Comparison of ENCODE assay signal across 12 cellular contexts in the genomic region with DNA sequence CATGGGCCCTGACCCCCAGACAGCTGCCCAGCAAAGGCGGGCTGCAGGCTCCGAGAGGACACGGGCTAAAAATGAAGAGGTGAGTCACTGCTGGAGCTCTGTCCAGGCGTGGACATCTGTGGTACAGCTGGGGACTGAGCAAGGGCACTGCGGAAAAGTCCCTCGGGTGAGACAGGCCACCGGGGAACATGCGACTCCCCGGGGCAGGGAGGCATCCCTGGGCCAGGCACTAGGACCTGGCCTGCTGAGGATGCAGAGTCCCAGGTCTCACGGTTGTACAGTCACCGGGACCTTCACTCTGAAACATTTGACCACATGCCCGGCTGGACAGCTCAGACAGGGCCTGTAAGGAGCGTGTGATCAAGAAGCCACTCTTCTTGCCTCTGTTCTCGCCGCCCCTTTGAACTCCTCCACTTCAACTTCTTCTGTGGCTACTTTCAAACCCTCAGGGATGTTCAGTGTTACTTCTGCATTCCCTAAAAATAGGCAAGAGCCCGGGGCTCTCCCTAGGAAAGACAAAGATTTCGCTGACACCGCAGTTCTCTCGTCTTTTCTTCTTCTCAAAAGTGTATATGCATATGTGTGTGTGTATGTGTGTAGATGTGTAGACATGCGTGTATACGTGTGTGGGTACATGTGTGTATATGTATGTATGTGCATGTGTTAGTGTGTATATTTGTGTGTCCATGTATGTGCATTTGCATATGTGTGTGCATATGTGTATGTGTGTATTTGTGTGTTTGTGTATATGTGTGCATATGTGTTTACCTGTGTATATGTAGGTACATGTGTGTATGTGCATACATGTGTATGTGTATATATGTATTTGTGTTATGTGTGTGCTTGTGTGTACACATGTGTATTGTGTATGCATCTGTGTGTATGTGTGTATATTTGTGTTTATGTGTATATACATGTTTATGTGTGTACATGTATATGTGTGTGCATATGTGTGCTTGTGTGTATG. TPM values are rescaled to one million over a fixed set of nuclear protein-coding genes. Genes with fewer than 3 reads are reported as not detected.
DNase-seq lines count a peak whose midpoint lies in the region; ATAC-seq and TF ChIP-seq lines count a peak whose summit lies in the region.
"Had no signal": no experiment of that assay in that cellular context is flagged by ENCODE, and none has a peak within 500 bp of the region (broad histone marks: within the 10 kb centered on the region; RNA-seq: fewer than 3 reads in every experiment).

No MANE protein-coding gene starts in this region.

- in situ Hi-C loops in G401 (cut with HindIII; ENCODE audit: low sequenced_read_pairs) (no loop called here), gastrocnemius medialis (cut with MboI; ENCODE audit: low sequenced_read_pairs in 4 of 4) (no loop called here)

- H3K27ac ChIP-seq in SJCRH30 (peak overlapping the region; percentile 71), gastrocnemius medialis (peak overlapping the region; percentile 79 to 86 (median 84))

- H3K4me1 Mint-ChIP-seq in activated CD4-positive, alpha-beta memory T cell treated with anti-CD3 and anti-CD28 coated beads for 36 hours (ENCODE audit: low read depth) = no peaks in the 10 kb centered on the region

- intact Hi-C loops in Right ventricle myocardium superior (cut with DNase I) (no loop called here), gastrocnemius medialis (cut with DNase I; ENCODE audit: low total_unique reads) (loop anchor here (2.0 kb wide), 1 partner anchor 31 kb away; no protein-coding TSS in a partner anchor)
- intact Hi-C loops in activated CD4-positive, alpha-beta memory T cell treated with anti-CD3 and anti-CD28 coated beads for 36 hours (cut with micrococcal nuclease) = no loop called here

- H3K27me3 ChIP-seq in SJCRH30 (no peaks in the 10 kb centered on the region), gastrocnemius medialis (no peaks in the 10 kb centered on the region)

- H3K4me1 ChIP-seq in SJCRH30 (peaks cover 35% of the 10 kb centered on the region), gastrocnemius medialis (peaks cover 11 to 18% of the 10 kb centered on the region in 2 donors)

- H3K27me3 Mint-ChIP-seq in activated CD4-positive, alpha-beta memory T cell treated with anti-CD3 and anti-CD28 coated beads for 36 hours = peaks cover 30% of the 10 kb centered on the region

- CTCF ChIA-PET in activated CD4-positive, alpha-beta memory T cell treated with anti-CD3 and anti-CD28 coated beads for 36 hours (lab: Charles Lee) = no interaction called here

- H3K9me3 Mint-ChIP-seq in activated CD4-positive, alpha-beta memory T cell treated with anti-CD3 and anti-CD28 coated beads for 36 hours = peaks cover 10% of the 10 kb centered on the region

- peak overlapping the region; percentile 50 for H3K4me3 ChIP-seq in SJCRH30
- H3K4me3 ChIP-seq in gastrocnemius medialis = peak overlapping the region in 2 of 4 donors; percentile 30 to 36
- H3K4me3 ChIP-seq: HAP-1 had no signal

- TF ChIP-seq POLR2A in gastrocnemius medialis (IDR thresholded peaks at IDR 0.05) = no peak

- H3K27ac Mint-ChIP-seq in activated CD4-positive, alpha-beta memory T cell treated with anti-CD3 and anti-CD28 coated beads for 36 hours = no peak overlapping the region
- H3K27ac Mint-ChIP-seq: activated naive CD8-positive, alpha-beta T cell; endodermal cell had no signal

- H3K9me3 ChIP-seq in SJCRH30 (replicated peaks) = peaks cover 3% of the 10 kb centered on the region
- no peaks in the 10 kb centered on the region for H3K9me3 ChIP-seq in gastrocnemius medialis
- H3K9me3 ChIP-seq: HAP-1 had no signal

- H3K36me3 ChIP-seq in SJCRH30 (no peaks in the 10 kb centered on the region), gastrocnemius medialis (no peaks in the 10 kb centered on the region)
- H3K36me3 ChIP-seq: HAP-1 had no signal

- H3K4me3 Mint-ChIP-seq in activated CD4-positive, alpha-beta memory T cell treated with anti-CD3 and anti-CD28 coated beads for 36 hours = no peak overlapping the region
- H3K4me3 Mint-ChIP-seq: activated naive CD8-positive, alpha-beta T cell; endodermal cell had no signal

- DNase-seq in G401 (ENCODE audit: low spot score) (peak; percentile 13), SJCRH30 (peak; percentile 51 to 61), Right ventricle myocardium superior (no peak), gastrocnemius medialis (peak; percentile 64 to 86), NCI-H187 treated with DMSO at 0.1 percent for 48 hours (lab: John Stamatoyannopoulos, UW) (no peak)
- DNase-seq in activated CD4-positive, alpha-beta memory T cell treated with anti-CD3 and anti-CD28 coated beads for 36 hours = no peak
- no peak for DNase-seq in stimulated activated naive CD8-positive, alpha-beta T cell treated with anti-CD3 and anti-CD28 coated beads, Interleukin-15, Interleukin-2, amounts not matched to agents 100 U/mL and 50 U/mL, for 24 hours
- DNase-seq: activated CD4-positive, alpha-beta T cell treated with anti-CD3 and anti-CD28 coated beads for 48 hours; endodermal cell had no signal

- POLR2A ChIA-PET in activated CD4-positive, alpha-beta memory T cell treated with anti-CD3 and anti-CD28 coated beads for 36 hours (lab: Charles Lee) = no interaction called here

- TF ChIP-seq CTCF in gastrocnemius medialis (IDR thresholded peaks at IDR 0.05 in 4 of 5, conservative IDR thresholded peaks at IDR 0.05 in 1 of 5) = no peak

- no peaks in the 10 kb centered on the region for H3K36me3 Mint-ChIP-seq in activated CD4-positive, alpha-beta memory T cell treated with anti-CD3 and anti-CD28 coated beads for 36 hours
- H3K36me3 Mint-ChIP-seq: activated naive CD8-positive, alpha-beta T cell had no signal

- peak; percentile 83 for ATAC-seq in Right ventricle myocardium superior (ENCODE audit: poor library complexity)
- ATAC-seq in gastrocnemius medialis = peak; percentile 97 to 98
- no peak for ATAC-seq in GM21786 (IDR thresholded peaks at IDR 0.05; ENCODE audit: unreplicated experiment)
- ATAC-seq in stimulated activated naive CD8-positive, alpha-beta T cell treated with anti-CD3 and anti-CD28 coated beads, Interleukin-15, Interleukin-2, amounts not matched to agents 100 U/mL and 50 U/mL, for 24 hours = no peak

RNA-seq across cellular contexts. Expression of gene RFLNA, which starts 5.0 kb away (rescaled TPM):
- 2.1 and 2.3 TPM in 2 replicates for total RNA-seq in G401 (2014; rRNA removed; shearing (Covaris generic))
- 56.4 and 57.2 TPM in 2 replicates for total RNA-seq in SJCRH30 (2014; rRNA removed; shearing (Covaris generic))
- 0.16 TPM for total RNA-seq in Right ventricle myocardium superior
- 1 to 10 TPM in 1 of 4 donors, under 1 TPM in 3; 0.15 to 1.1 (median 0.23) TPM for total RNA-seq in gastrocnemius medialis
- total RNA-seq in activated CD4-positive, alpha-beta memory T cell treated with anti-CD3 and anti-CD28 coated beads for 36 hours = not detected

Comparison
In these comparisons a context has a peak if more than half of its experiments do, and no peak if none do; other contexts are left out.
1. DNase-seq: peak in G401 (single experiment), SJCRH30 (2 of 2) and gastrocnemius medialis (2 of 2); none in Right ventricle myocardium superior (single experiment), activated CD4-positive, alpha-beta memory T cell treated with anti-CD3 and anti-CD28 coated beads for 36 hours (single experiment), stimulated activated naive CD8-positive, alpha-beta T cell treated with anti-CD3 and anti-CD28 coated beads, Interleukin-15, Interleukin-2, amounts not matched to agents 100 U/mL and 50 U/mL, for 24 hours (single experiment) and NCI-H187 treated with DMSO at 0.1 percent for 48 hours (single experiment).
2. ATAC-seq: peak in Right ventricle myocardium superior (single experiment) and gastrocnemius medialis (2 of 2); none in GM21786 (single experiment) and stimulated activated naive CD8-positive, alpha-beta T cell treated with anti-CD3 and anti-CD28 coated beads, Interleukin-15, Interleukin-2, amounts not matched to agents 100 U/mL and 50 U/mL, for 24 hours (single experiment).
3. RNA of gene RFLNA, which starts 5.0 kb away (total RNA-seq): 56.4 to 57.2 TPM in SJCRH30; 2.1 to 2.3 TPM in G401, 0.15 to 1.1 TPM in gastrocnemius medialis, not detected in activated CD4-positive, alpha-beta memory T cell treated with anti-CD3 and anti-CD28 coated beads for 36 hours and 0.16 TPM in Right ventricle myocardium superior (single experiment); every median in the first group is over 10 times any median in the second.